ENCODE assay signal across 16 cellular contexts in genomic region chr7:78953726-78954363, GRCh38.
"Had no signal": no experiment of that assay in that cellular context is flagged by ENCODE, and none has a peak within 500 bp of the region (broad histone marks: within the 10 kb centered on the region; RNA-seq: fewer than 3 reads in every experiment).

No MANE protein-coding gene starts in this region.

- H3K79me2 ChIP-seq: parathyroid adenoma had no signal

- H3K27ac ChIP-seq: ascending aorta, left lung, parathyroid adenoma, uterus had no signal

- H2AFZ ChIP-seq: parathyroid adenoma had no signal

- H3K27me3 Mint-ChIP-seq: naive thymus-derived CD4-positive, alpha-beta T cell had no signal

- H3K27me3 ChIP-seq: ascending aorta, left lung, uterus had no signal

- H3K4me1 ChIP-seq: ascending aorta, left lung, parathyroid adenoma, uterus had no signal

- H3K27ac Mint-ChIP-seq: naive thymus-derived CD4-positive, alpha-beta T cell; stimulated activated effector memory CD8-positive, alpha-beta T cell treated with anti-CD3 and anti-CD28 coated beads, Interleukin-12 subunit alpha, Interleukin-12 subunit beta, amount 100 ng/mL, for 72 hours had no signal

- H3K36me3 ChIP-seq: ascending aorta, left lung, uterus had no signal

- DNase-seq: activated naive CD4-positive, alpha-beta T cell; activated T-cell treated with anti-CD3 and anti-CD28 coated beads for 4 hours; hippocampal formation; kidney; left lung; mucosa of descending colon; naive thymus-derived CD4-positive, alpha-beta T cell; stimulated activated CD4-positive, alpha-beta T cell treated with anti-CD3 and anti-CD28 coated beads, Interleukin-12 subunit alpha, Interleukin-12 subunit beta, amount 100 ng/mL, for 4 hours; stimulated activated CD4-positive, alpha-beta T cell treated with anti-CD3 and anti-CD28 coated beads, Interleukin-2, amount 100 ng/mL, for 24 hours; T-helper 9 cell; uterus had no signal

- ATAC-seq: activated CD4-positive, CD25-positive, alpha-beta regulatory T cell treated with anti-CD3 and anti-CD28 coated beads, Interleukin-2, amount 50 U/mL, for 24 hours; left lung; mucosa of descending colon; naive thymus-derived CD4-positive, alpha-beta T cell; stimulated activated effector memory CD8-positive, alpha-beta T cell treated with anti-CD3 and anti-CD28 coated beads, Interleukin-12 subunit alpha, Interleukin-12 subunit beta, amount 100 ng/mL, for 72 hours had no signal

- H3K4me3 Mint-ChIP-seq: naive thymus-derived CD4-positive, alpha-beta T cell; stimulated activated effector memory CD8-positive, alpha-beta T cell treated with anti-CD3 and anti-CD28 coated beads, Interleukin-12 subunit alpha, Interleukin-12 subunit beta, amount 100 ng/mL, for 72 hours had no signal

- H3K4me3 ChIP-seq: ascending aorta, left lung, mucosa of descending colon, uterus had no signal

- H3K4me1 Mint-ChIP-seq: naive thymus-derived CD4-positive, alpha-beta T cell; stimulated activated effector memory CD8-positive, alpha-beta T cell treated with anti-CD3 and anti-CD28 coated beads, Interleukin-12 subunit alpha, Interleukin-12 subunit beta, amount 100 ng/mL, for 72 hours had no signal

- FAIRE-seq: bronchial epithelial cell, kidney had no signal

- H3K9me3 ChIP-seq: ascending aorta, mucosa of descending colon, uterus had no signal

- H3K36me3 Mint-ChIP-seq: naive thymus-derived CD4-positive, alpha-beta T cell; stimulated activated effector memory CD8-positive, alpha-beta T cell treated with anti-CD3 and anti-CD28 coated beads, Interleukin-12 subunit alpha, Interleukin-12 subunit beta, amount 100 ng/mL, for 72 hours had no signal

- H3K9ac ChIP-seq: parathyroid adenoma had no signal
